ENCODE assay signal across 21 cellular contexts in the genomic region with DNA sequence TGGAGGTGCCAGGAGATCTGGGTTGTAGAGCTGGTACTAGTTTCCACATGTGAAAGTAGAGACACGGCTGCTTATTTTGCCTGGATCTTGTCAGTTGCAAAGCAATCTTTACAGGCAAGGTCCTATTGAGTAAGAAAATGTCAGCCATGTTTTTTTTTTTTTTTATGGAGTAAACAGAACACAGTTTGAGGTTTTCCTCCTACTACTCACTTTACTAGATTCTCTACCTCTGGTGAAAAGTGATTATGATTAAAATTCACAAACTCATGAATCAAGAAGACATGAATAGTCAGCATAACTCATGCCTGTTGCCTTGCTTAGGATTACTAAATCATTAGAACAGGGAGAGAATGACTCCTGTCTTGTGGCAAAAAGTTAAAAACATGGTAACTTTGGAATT.
"Had no signal": no experiment of that assay in that cellular context is flagged by ENCODE, and none has a peak within 500 bp of the region (broad histone marks: within the 10 kb centered on the region; RNA-seq: fewer than 3 reads in every experiment).

No MANE protein-coding gene starts in this region.

- H3K27ac ChIP-seq: epithelial cell of prostate, esophagus muscularis mucosa, gastroesophageal sphincter, ovary, spleen had no signal

- H3K9me3 ChIP-seq: esophagus muscularis mucosa, gastroesophageal sphincter, ovary, spleen, tibial nerve had no signal

- ATAC-seq: gastroesophageal sphincter; left cardiac atrium; left ventricle myocardium superior; natural killer cell; right cardiac atrium; stimulated activated memory B cell treated with anti-CD40 and anti-IgM and Interleukin-4, amounts not matched to agents 10 μg/mL and 1 μg/mL and 100 μg/mL, for 72 hours had no signal

- H3K4me1 ChIP-seq: gastroesophageal sphincter, spleen had no signal

- H3K27me3 ChIP-seq: esophagus muscularis mucosa, gastroesophageal sphincter, ovary, spleen, tibial nerve had no signal

- FAIRE-seq: endometrium, kidney had no signal

- DNase-seq: effector memory CD4-positive, alpha-beta T cell; foreskin fibroblast; glutamatergic neuron; immature natural killer cell; kidney; left cardiac atrium; left ventricle myocardium superior; natural killer cell; ovary; right cardiac atrium; spleen; stimulated activated CD4-positive, alpha-beta T cell treated with anti-CD3 and anti-CD28 coated beads, Interleukin-15, amount 100 ng/mL, for 24 hours; stimulated activated CD4-positive, alpha-beta T cell treated with anti-CD3 and anti-CD28 coated beads, Interleukin-1b, Interleukin-23, amount 100 ng/mL, for 48 hours; stimulated activated CD4-positive, alpha-beta T cell treated with anti-CD3 and anti-CD28 coated beads, Interleukin-4, amount 100 ng/mL, for 24 hours had no signal

- H3K36me3 ChIP-seq: esophagus muscularis mucosa, gastroesophageal sphincter, ovary, spleen, tibial nerve had no signal

- H3K4me3 ChIP-seq: esophagus muscularis mucosa, gastroesophageal sphincter, lung, ovary, spleen, tibial nerve had no signal
